9 cellular contexts compared by ENCODE assay signal in the genomic region with DNA sequence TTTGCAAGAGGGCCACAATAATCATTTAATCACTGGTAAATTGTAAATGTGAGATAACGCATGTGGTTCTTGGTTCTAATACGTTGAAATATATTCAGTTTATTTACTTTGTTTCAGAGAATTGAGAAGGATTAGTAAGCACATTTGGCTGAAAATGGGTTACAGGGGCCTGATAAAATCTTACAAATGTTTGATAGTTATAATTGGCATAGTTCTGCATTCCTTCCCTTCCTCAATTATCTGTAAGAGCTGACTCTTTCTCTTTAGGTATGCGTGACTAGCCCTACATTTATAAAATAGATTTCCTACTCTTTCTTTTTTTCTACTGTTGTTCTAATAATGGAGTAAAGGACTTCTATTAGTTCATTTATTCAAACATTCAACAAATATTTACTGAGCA.
"Had no signal": no experiment of that assay in that cellular context is flagged by ENCODE, and none has a peak within 500 bp of the region (broad histone marks: within the 10 kb centered on the region; RNA-seq: fewer than 3 reads in every experiment).

No MANE protein-coding gene starts in this region.

- H3K4me3 ChIP-seq: GM23248, GM23338, HAP-1 had no signal

- H3K9me3 ChIP-seq: HAP-1 had no signal

- DNase-seq: GM23248, GOT3, H7, H9, HCEC 1CT, HFFc6 had no signal

- ATAC-seq: GM23338, HCT116 had no signal

- H3K4me2 ChIP-seq: GM23338 had no signal

- H3K4me1 ChIP-seq: HAP-1 had no signal

- H3K9ac ChIP-seq: GM23248 had no signal

- H3K27ac ChIP-seq: GM23248 had no signal

- H2AFZ ChIP-seq: GM23248, GM23338 had no signal

- H3K36me3 ChIP-seq: HAP-1 had no signal
